In genomic region chr1:206705187-206705586, GRCh38 we compare ENCODE assay signal across 10 cellular contexts. TPM values are rescaled to one million over a fixed set of nuclear protein-coding genes. Genes with fewer than 3 reads are reported as not detected.
DNase-seq lines count a peak whose midpoint lies in the region; ATAC-seq, FAIRE-seq and TF ChIP-seq lines count a peak whose summit lies in the region.
"Had no signal": no experiment of that assay in that cellular context is flagged by ENCODE, and none has a peak within 500 bp of the region (broad histone marks: within the 10 kb centered on the region; RNA-seq: fewer than 3 reads in every experiment).

No MANE protein-coding gene starts in this region.

- no peak for TF ChIP-seq EP300 in A549 (IDR thresholded peaks at IDR 0.05)

- no peak overlapping the region for H3K9ac ChIP-seq in KMS-11
- H3K9ac ChIP-seq in iPS-18a (ENCODE audit: low read length): peak overlapping the region; percentile 6

- H3K27me3 ChIP-seq in KMS-11 (ENCODE audit: insufficient read depth, low read depth) (no peaks in the 10 kb centered on the region; the same call in 1 of the 2 replicates), iPS-18a (ENCODE audit: control insufficient read depth, insufficient read depth, low read length) (no peaks in the 10 kb centered on the region)

- H3K4me3 Mint-ChIP-seq in WTC11 (peak overlapping the region; percentile 21; the same call in 1 of the 2 replicates), endothelial cell (ENCODE audit: unreplicated experiment) (no peak overlapping the region)

- no peaks in the 10 kb centered on the region; the same call in 1 of the 2 replicates for H3K79me2 ChIP-seq in KMS-11 (ENCODE audit: insufficient read depth, low read depth)

- no peak for TF ChIP-seq POLR2A in A549 (IDR thresholded peaks at IDR 0.05; ENCODE audit: low read length)

- no peak for TF ChIP-seq RAD21 in A549 (conservative IDR thresholded peaks at IDR 0.05 in 1 of 2, IDR thresholded peaks at IDR 0.05 in 1 of 2)

- H4K20me1 ChIP-seq in KMS-11 (ENCODE audit: insufficient read depth): no peaks in the 10 kb centered on the region; the same call in 1 of the 2 replicates

- POLR2A ChIA-PET in A549 (lab: Yijun Ruan, JAX): no interaction called here
- POLR2A ChIA-PET in WTC11 (lab: Charles Lee): interaction anchor here (1.2 kb wide), 1 partner anchor 11 kb away, joined by 8 read pairs; no protein-coding TSS in a partner anchor

- H2AFZ ChIP-seq in KMS-11 (ENCODE audit: low read depth): no peak overlapping the region

- ATAC-seq in A549 (no peak), WTC11 (peak; percentile 5; the same call in 1 of the 2 replicates), HG03378 (IDR thresholded peaks at IDR 0.05; ENCODE audit: unreplicated experiment) (no peak)
- ATAC-seq: Panc1 had no signal

- H3K9me3 Mint-ChIP-seq in WTC11: no peaks in the 10 kb centered on the region
- no peaks in the 10 kb centered on the region for H3K9me3 Mint-ChIP-seq in endothelial cell (ENCODE audit: unreplicated experiment)

- H3K4me1 ChIP-seq in A549: peaks cover 67% of the 10 kb centered on the region
- H3K4me1 ChIP-seq in KMS-11 (ENCODE audit: low read depth, poor library complexity, severe bottlenecking): peaks cover 96% of the 10 kb centered on the region
- H3K4me1 ChIP-seq in iPS-18a (ENCODE audit: control insufficient read depth, low read depth, low read length): peaks cover 70% of the 10 kb centered on the region

- H3K27ac Mint-ChIP-seq in WTC11 (peak overlapping the region; percentile 70), endothelial cell (ENCODE audit: unreplicated experiment) (no peak overlapping the region)

- no peaks in the 10 kb centered on the region for H3K36me3 ChIP-seq in KMS-11 (ENCODE audit: insufficient read depth)
- H3K36me3 ChIP-seq in iPS-18a (ENCODE audit: control insufficient read depth, low read depth, low read length): no peaks in the 10 kb centered on the region

- H3K4me1 Mint-ChIP-seq in WTC11 (peaks cover 81% of the 10 kb centered on the region), endothelial cell (ENCODE audit: unreplicated experiment) (peaks cover 71% of the 10 kb centered on the region)

- no peaks in the 10 kb centered on the region for H3K9me3 ChIP-seq in A549
- no peaks in the 10 kb centered on the region for H3K9me3 ChIP-seq in iPS-18a (ENCODE audit: control insufficient read depth, low read depth, low read length)

- TF ChIP-seq CTCF in A549 (IDR thresholded peaks at IDR 0.05) (no peak), KMS-11 (conservative IDR thresholded peaks at IDR 0.05; ENCODE audit: low read depth, low read length) (no peak), WTC11 (IDR thresholded peaks at IDR 0.05) (no peak), endothelial cell (IDR thresholded peaks at IDR 0.05; ENCODE audit: unreplicated experiment) (no peak)

- H3K4me2 ChIP-seq in A549 (peak overlapping the region; percentile 25; the same call in 2 of the 3 replicates), KMS-11 (peak overlapping the region; percentile 7; the same call in 1 of the 2 replicates)

- no peaks in the 10 kb centered on the region for H3K36me3 Mint-ChIP-seq in WTC11
- H3K36me3 Mint-ChIP-seq in endothelial cell (ENCODE audit: low read depth, unreplicated experiment): no peaks in the 10 kb centered on the region

- WGBS in A549 (ENCODE audit: missing lambda C conversion rate): 69% methylated on average over 4 of the region's 4 CpGs

- H3K27ac ChIP-seq in A549: peak overlapping the region; percentile 17 to 23; a peak in 2 of 6 replicates
- H3K27ac ChIP-seq in KMS-11: no peak overlapping the region
- H3K27ac ChIP-seq in iPS-18a (ENCODE audit: low read length): no peak overlapping the region

- H3K4me3 ChIP-seq in A549: no peak overlapping the region
- no peak overlapping the region for H3K4me3 ChIP-seq in KMS-11 (IDR thresholded peaks at IDR 0.05; ENCODE audit: insufficient read depth, low read depth, low read length)
- peak overlapping the region; percentile 29 for H3K4me3 ChIP-seq in iPS-18a (ENCODE audit: low read length)

- H3K27me3 Mint-ChIP-seq in WTC11 (ENCODE audit: low read depth) (no peaks in the 10 kb centered on the region), endothelial cell (ENCODE audit: unreplicated experiment) (peaks cover 2% of the 10 kb centered on the region)

- CTCF ChIA-PET in A549 (lab: Yijun Ruan, JAX): interaction anchor here (1.0 to 12.1 kb wide), 13 partner anchors 9 to 207 kb away, joined by 3 to 116 read pairs (median 5); partner anchors contain the start of gene DYRK3
- CTCF ChIA-PET in WTC11 (lab: Charles Lee): interaction anchor here (1.0 to 2.8 kb wide), 12 partner anchors 18 to 230 kb away, joined by 3 to 16 read pairs (median 5); no protein-coding TSS in a partner anchor

- DNase-seq in A549 (ENCODE audit: low read depth in 1 of 2, low spot score in 1 of 2): no peak
- no peak for DNase-seq in WTC11 (ENCODE audit: low spot score)
- DNase-seq in UCSD-AML1 (lab: John Stamatoyannopoulos, UW; ENCODE audit: unreplicated experiment): no peak
- DNase-seq in endothelial cell (ENCODE audit: low spot score): no peak
- no peak for DNase-seq in activated gamma-delta T cell treated with Interleukin-2 at 50 U/mL for 16 hours
- DNase-seq: GF-D8 had no signal

- no peak for FAIRE-seq in A549 (lab: Jason Lieb, UNC)

TF ChIP-seq in A549, 52 proteins besides CTCF, POLR2A, EP300 and RAD21:
- TF ChIP-seq HOXB13 (CRISPR knock-in tag; IDR thresholded peaks at IDR 0.05; ENCODE audit: low read depth): no peak
- no peak for TF ChIP-seq JUNB (IDR thresholded peaks at IDR 0.05)
- no peak for TF ChIP-seq GATA3 (IDR thresholded peaks at IDR 0.05; ENCODE audit: borderline replicate concordance)
- TF ChIP-seq ZC3H11A (IDR thresholded peaks at IDR 0.05): no peak
- no peak for TF ChIP-seq RCOR1 (IDR thresholded peaks at IDR 0.05; ENCODE audit: low read depth, low read length)

TF ChIP-seq in WTC11, 78 proteins besides CTCF, POLR2A, EP300 and RAD21:
- no peak for TF ChIP-seq RELA (CRISPR knock-in tag; IDR thresholded peaks at IDR 0.05; ENCODE audit: borderline replicate concordance)
- TF ChIP-seq EMX1 (CRISPR knock-in tag; IDR thresholded peaks at IDR 0.05): no peak

RNA-seq across cellular contexts. Expression of gene MAPKAPK2, which starts 20.5 kb away (rescaled TPM):
- 37.2 and 48.5 TPM in 2 replicates for polyA plus RNA-seq in A549 (2011; rRNA removed)
- 34.3 and 42.5 TPM in 2 replicates for polyA plus RNA-seq in A549 (2012; cell fraction: cytosol; rRNA removed)
- polyA plus RNA-seq in A549 (2012; cell fraction: nucleus; rRNA removed): 62.0 and 66.6 TPM in 2 replicates
- polyA plus RNA-seq in A549 (2017; fragmentation: RNase III; extraction: RNeasy Plus Mini Kit Qiagen cat#74134 plus additional on column Dnase treatment): 36.5 to 43.8 TPM (median 43.0 TPM) in 3 replicates
- polyA minus RNA-seq in A549 (2011; rRNA and poly(A)+ RNA removed): 49.2 and 51.4 TPM in 2 replicates
- 46.4 to 54.9 TPM (median 48.9 TPM) in 3 replicates for total RNA-seq in WTC11 (2021)
- 109 TPM for total RNA-seq in endothelial cell (ENCODE audit: unreplicated experiment)

Comparison
In these comparisons a context has a peak if more than half of its experiments do, and no peak if none do; other contexts are left out.
1. H3K27ac ChIP-seq: peak in A549 (2 of 2); none in KMS-11 (single experiment) and iPS-18a (single experiment).